1 cellular context compared by ENCODE assay signal in genomic region chr2:240424341-240425235, GRCh38.
TF ChIP-seq lines count a peak whose summit lies in the region.

No MANE protein-coding gene starts in this region.

TF ChIP-seq in HCT116, 20 proteins besides CTCF, POLR2A, EP300 and RAD21 (continued from another document):
- TF ChIP-seq SRF (IDR thresholded peaks at IDR 0.05; ENCODE audit: low read depth) (no peak), CBX3 (IDR thresholded peaks at IDR 0.05; ENCODE audit: low read depth) (no peak), EZH2 (IDR thresholded peaks at IDR 0.05) (no peak), CEBPB (IDR thresholded peaks at IDR 0.05; ENCODE audit: low read depth) (no peak), ATF3 (IDR thresholded peaks at IDR 0.05) (no peak), SP1 (IDR thresholded peaks at IDR 0.05; ENCODE audit: low read depth) (no peak)
- TF ChIP-seq, protein P1, sequence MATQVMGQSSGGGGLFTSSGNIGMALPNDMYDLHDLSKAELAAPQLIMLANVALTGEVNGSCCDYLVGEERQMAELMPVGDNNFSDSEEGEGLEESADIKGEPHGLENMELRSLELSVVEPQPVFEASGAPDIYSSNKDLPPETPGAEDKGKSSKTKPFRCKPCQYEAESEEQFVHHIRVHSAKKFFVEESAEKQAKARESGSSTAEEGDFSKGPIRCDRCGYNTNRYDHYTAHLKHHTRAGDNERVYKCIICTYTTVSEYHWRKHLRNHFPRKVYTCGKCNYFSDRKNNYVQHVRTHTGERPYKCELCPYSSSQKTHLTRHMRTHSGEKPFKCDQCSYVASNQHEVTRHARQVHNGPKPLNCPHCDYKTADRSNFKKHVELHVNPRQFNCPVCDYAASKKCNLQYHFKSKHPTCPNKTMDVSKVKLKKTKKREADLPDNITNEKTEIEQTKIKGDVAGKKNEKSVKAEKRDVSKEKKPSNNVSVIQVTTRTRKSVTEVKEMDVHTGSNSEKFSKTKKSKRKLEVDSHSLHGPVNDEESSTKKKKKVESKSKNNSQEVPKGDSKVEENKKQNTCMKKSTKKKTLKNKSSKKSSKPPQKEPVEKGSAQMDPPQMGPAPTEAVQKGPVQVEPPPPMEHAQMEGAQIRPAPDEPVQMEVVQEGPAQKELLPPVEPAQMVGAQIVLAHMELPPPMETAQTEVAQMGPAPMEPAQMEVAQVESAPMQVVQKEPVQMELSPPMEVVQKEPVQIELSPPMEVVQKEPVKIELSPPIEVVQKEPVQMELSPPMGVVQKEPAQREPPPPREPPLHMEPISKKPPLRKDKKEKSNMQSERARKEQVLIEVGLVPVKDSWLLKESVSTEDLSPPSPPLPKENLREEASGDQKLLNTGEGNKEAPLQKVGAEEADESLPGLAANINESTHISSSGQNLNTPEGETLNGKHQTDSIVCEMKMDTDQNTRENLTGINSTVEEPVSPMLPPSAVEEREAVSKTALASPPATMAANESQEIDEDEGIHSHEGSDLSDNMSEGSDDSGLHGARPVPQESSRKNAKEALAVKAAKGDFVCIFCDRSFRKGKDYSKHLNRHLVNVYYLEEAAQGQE (IDR thresholded peaks at IDR 0.05; ENCODE audit: low read depth): no peak
- TF ChIP-seq, protein P2, sequence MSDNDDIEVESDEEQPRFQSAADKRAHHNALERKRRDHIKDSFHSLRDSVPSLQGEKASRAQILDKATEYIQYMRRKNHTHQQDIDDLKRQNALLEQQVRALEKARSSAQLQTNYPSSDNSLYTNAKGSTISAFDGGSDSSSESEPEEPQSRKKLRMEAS (IDR thresholded peaks at IDR 0.05): no peak
